In genomic region chr9:121427899-121428298, GRCh38 we compare ENCODE assay signal across 33 cellular contexts. TPM values are rescaled to one million over a fixed set of nuclear protein-coding genes. Genes with fewer than 3 reads are reported as not detected.
DNase-seq lines count a peak whose midpoint lies in the region; ATAC-seq, FAIRE-seq and TF ChIP-seq lines count a peak whose summit lies in the region.
"Had no signal": no experiment of that assay in that cellular context is flagged by ENCODE, and none has a peak within 500 bp of the region (broad histone marks: within the 10 kb centered on the region; RNA-seq: fewer than 3 reads in every experiment).

No MANE protein-coding gene starts in this region.

- H4K20me1 ChIP-seq in K562 (replicated peaks; ENCODE audit: control insufficient read depth, insufficient read depth, low read length): no peaks in the 10 kb centered on the region
- H4K20me1 ChIP-seq: BLaER1; BLaER1 treated with 17β-estradiol and CSF1 and Interleukin-3, amounts not matched to agents 10 nM and 100 nM had no signal

- H3K9me1 ChIP-seq in K562 (ENCODE audit: control insufficient read depth, insufficient read depth, low read length): no peaks in the 10 kb centered on the region

- DNase-seq in H54 (ENCODE audit: insufficient read length, low spot score) (no peak), K562 (ENCODE audit: extremely low read depth in 1 of 4, low spot score in 3 of 4) (no peak), aorta (no peak), NCI-H2081 (lab: John Stamatoyannopoulos, UW) (no peak), GM13976 (ENCODE audit: low spot score) (no peak)
- DNase-seq: 8988T; ACHN; AML-193; BE2C; C1 segment of cervical spinal cord; Caco-2; Calu3; CD4-positive, alpha-beta memory T cell; CD4-positive, alpha-beta T cell; CD4-positive, CD25-positive, alpha-beta regulatory T cell; CD8-positive, alpha-beta memory T cell; CD8-positive, alpha-beta T cell; COR-L47; DMS 273 treated with DMSO at 0.1 percent for 48 hours; DMS153; DMS53; DMS79; DMS79 treated with DMSO at 0.1 percent for 48 hours; DND-41; EL had no signal

- TF ChIP-seq RAD21 in K562 (CRISPR knock-in tag; conservative IDR thresholded peaks at IDR 0.05 in 1 of 2, IDR thresholded peaks at IDR 0.05 in 1 of 2): no peak

- in situ Hi-C loops in K562 (cut with MboI) (no loop called here), GM13976 (cut with MboI; ENCODE audit: low sequenced_read_pairs, unreplicated experiment) (no loop called here)

- H3K27ac ChIP-seq in HEK293 (ENCODE audit: extremely low read depth, low read depth, low read length) (no peak overlapping the region), K562 (ENCODE audit: extremely low read depth, low read depth, low read length) (no peak overlapping the region), aorta (ENCODE audit: low read depth in 1 of 2, low read length in 2 of 2) (no peak overlapping the region)
- H3K27ac ChIP-seq: 22Rv1; A549; BLaER1; BLaER1 treated with 17β-estradiol and CSF1 and Interleukin-3, amounts not matched to agents 10 nM and 100 nM; C4-2B had no signal

- intact Hi-C loops in K562 (cut with micrococcal nuclease): no loop called here
- intact Hi-C loops in aorta (cut with DNase I): no loop called here

- WGBS in K562 (ENCODE audit: insufficient coverage, low coverage, missing lambda C conversion rate): 0% methylated on average over 1 of the region's 1 CpG
- 78 to 90% methylated on average over 1 of the region's 1 CpG for WGBS in aorta, 2 donors

- no peak overlapping the region for H3K4me2 ChIP-seq in K562 (ENCODE audit: insufficient read depth, low read length)
- H3K4me2 ChIP-seq: A549; BLaER1; BLaER1 treated with 17β-estradiol and CSF1 and Interleukin-3, amounts not matched to agents 10 nM and 100 nM had no signal

- POLR2A ChIA-PET in HEK293 (lab: Yijun Ruan, JAX) (no interaction called here), K562 (lab: Yijun Ruan, JAX) (no interaction called here)

- TF ChIP-seq CTCF in HEK293 (tag by site-specific recombination; IDR thresholded peaks at IDR 0.05): no peak
- TF ChIP-seq CTCF in K562 (IDR thresholded peaks at IDR 0.05 in 2 of 3, conservative IDR thresholded peaks at IDR 0.05 in 1 of 3; ENCODE audit: insufficient read depth in 2 of 3, low read depth in 1 of 3, low read length in 3 of 3): no peak
- no peak for TF ChIP-seq CTCF in GM13976 (IDR thresholded peaks at IDR 0.05; ENCODE audit: borderline replicate concordance, control extremely low read depth, extremely low read depth, insufficient read depth, missing control alignments)

- no peak for TF ChIP-seq EP300 in K562 (IDR thresholded peaks at IDR 0.05; ENCODE audit: low read length)

- no peak for TF ChIP-seq POLR2A in H54 (IDR thresholded peaks at IDR 0.05; ENCODE audit: low read depth, low read length)
- TF ChIP-seq POLR2A in K562 (conservative IDR thresholded peaks at IDR 0.05): no peak

- H3K79me2 ChIP-seq in K562 (ENCODE audit: control insufficient read depth, insufficient read depth, low read length): no peaks in the 10 kb centered on the region

- FAIRE-seq in H54 (lab: Jason Lieb, UNC) (peak; percentile 79), K562 (lab: Jason Lieb, UNC) (no peak)
- FAIRE-seq: A204.1, A549, D721Med had no signal

- H3K36me3 ChIP-seq in HEK293 (ENCODE audit: control insufficient read depth in 2 of 2, insufficient read depth in 1 of 2, low read length in 2 of 2) (no peaks in the 10 kb centered on the region), K562 (ENCODE audit: control insufficient read depth, insufficient read depth, low read length) (no peaks in the 10 kb centered on the region), aorta (ENCODE audit: control insufficient read depth in 1 of 2, insufficient read depth in 2 of 2, low read length in 1 of 2) (no peaks in the 10 kb centered on the region)
- H3K36me3 ChIP-seq: BE2C; BLaER1; BLaER1 treated with 17β-estradiol and CSF1 and Interleukin-3, amounts not matched to agents 10 nM and 100 nM had no signal

- no peak for ATAC-seq in K562
- no peak for ATAC-seq in aorta (ENCODE audit: low FRiP score)
- ATAC-seq: A549; CD8-positive, alpha-beta T cell had no signal

- H3K27me3 ChIP-seq in K562 (ENCODE audit: control insufficient read depth in 2 of 2, insufficient read depth in 2 of 2, low read length in 2 of 2): peaks cover 0 to 3% of the 10 kb centered on the region in 2 experiments; a peak in 1 of 5 replicates
- H3K27me3 ChIP-seq in aorta (ENCODE audit: control insufficient read depth in 1 of 2, insufficient read depth in 2 of 2, low read length in 1 of 2): no peaks in the 10 kb centered on the region
- H3K27me3 ChIP-seq: BLaER1; BLaER1 treated with 17β-estradiol and CSF1 and Interleukin-3, amounts not matched to agents 10 nM and 100 nM had no signal

- no peak overlapping the region for H3K9ac ChIP-seq in K562 (ENCODE audit: insufficient read depth in 1 of 2, low read depth in 2 of 2, low read length in 2 of 2)
- H3K9ac ChIP-seq: BLaER1; BLaER1 treated with 17β-estradiol and CSF1 and Interleukin-3, amounts not matched to agents 10 nM and 100 nM had no signal

- CTCF ChIA-PET in HEK293 (lab: Yijun Ruan, JAX): interaction anchor here (0.6 kb wide), 1 partner anchor 36 kb away, joined by 3 read pairs; no protein-coding TSS in a partner anchor
- CTCF ChIA-PET in K562 (lab: Yijun Ruan, JAX; ENCODE audit: low intra/inter-chr PET ratio): no interaction called here

- H3K9me3 ChIP-seq in HEK293 (ENCODE audit: control insufficient read depth, insufficient read depth, low read depth, low read length) (no peaks in the 10 kb centered on the region), K562 (replicated peaks; ENCODE audit: control insufficient read depth, insufficient read depth, low read depth, low read length) (no peaks in the 10 kb centered on the region), aorta (ENCODE audit: control insufficient read depth, low read length) (no peaks in the 10 kb centered on the region)
- H3K9me3 ChIP-seq: BE2C had no signal

- H3K4me3 ChIP-seq in HEK293 (ENCODE audit: low read depth, low read length): no peak overlapping the region
- no peak overlapping the region for H3K4me3 ChIP-seq in K562
- no peak overlapping the region for H3K4me3 ChIP-seq in aorta (ENCODE audit: low read length in 2 of 2)
- H3K4me3 ChIP-seq: A549; BLaER1; BLaER1 treated with 17β-estradiol and CSF1 and Interleukin-3, amounts not matched to agents 10 nM and 100 nM had no signal

- H3K4me1 ChIP-seq in HEK293 (ENCODE audit: control insufficient read depth, insufficient read depth, low read length) (no peaks in the 10 kb centered on the region), K562 (replicated peaks in 1 of 2; ENCODE audit: control insufficient read depth in 2 of 2, insufficient read depth in 2 of 2, low read length in 2 of 2) (no peaks in the 10 kb centered on the region), aorta (ENCODE audit: control insufficient read depth in 1 of 2, insufficient read depth in 2 of 2, low read length in 2 of 2) (no peaks in the 10 kb centered on the region)
- H3K4me1 ChIP-seq: A549; BE2C; BLaER1; BLaER1 treated with 17β-estradiol and CSF1 and Interleukin-3, amounts not matched to agents 10 nM and 100 nM; Caco-2 had no signal

- no peak overlapping the region for H2AFZ ChIP-seq in K562 (ENCODE audit: low read depth, low read length)

- no TSS peak for BruUV-seq in K562 (replicated peaks; lab: Mats Ljungman, UMichigan)

TF ChIP-seq in HEK293, 187 proteins besides CTCF, POLR2A, EP300 and RAD21:
- TF ChIP-seq ZFP69B (tag by site-specific recombination; IDR thresholded peaks at IDR 0.05) (no peak), ZIC2 (tag by site-specific recombination; IDR thresholded peaks at IDR 0.05) (no peak), ZNF146 (tag by site-specific recombination; IDR thresholded peaks at IDR 0.05) (peak; percentile 53; the same call in 1 of the 2 replicates), ZNF114 (tag by site-specific recombination; IDR thresholded peaks at IDR 0.05) (no peak)

TF ChIP-seq in K562, 482 proteins besides CTCF, POLR2A, EP300 and RAD21 (continues in another document):
- no peak for TF ChIP-seq BRD4 (IDR thresholded peaks at IDR 0.05)
- TF ChIP-seq ZNF277 (CRISPR knock-in tag; IDR thresholded peaks at IDR 0.05; ENCODE audit: borderline replicate concordance): no peak
- TF ChIP-seq E2F5 (CRISPR knock-in tag; IDR thresholded peaks at IDR 0.05): no peak
- TF ChIP-seq XRCC3 (IDR thresholded peaks at IDR 0.05): no peak

RNA-seq across cellular contexts. Expression of gene STOM, which starts 57.8 kb away (rescaled TPM):
- total RNA-seq in K562 (2011; cell fraction: chromatin; rRNA removed; ENCODE audit: low replicate concordance): 57.6 and 69.2 TPM in 2 replicates
- total RNA-seq in K562 (2011; cell fraction: nucleolus; rRNA removed): 86.6 and 95.4 TPM in 2 replicates
- total RNA-seq in K562 (2011; cell fraction: nucleoplasm; rRNA removed): 109 and 133 TPM in 2 replicates
- total RNA-seq in K562 (2014; rRNA removed) (23.2 and 34.7 TPM in 2 replicates), K562 (2014; rRNA removed; fragmentation: Illumina TruSeq; extraction: Trizol) (43.9 and 52.4 TPM in 2 replicates), K562 (2015; rRNA removed; fragmentation: Illumina TruSeq; extraction: Trizol) (54.4 and 58.1 TPM in 2 replicates), K562 (2021) (56.7 and 56.9 TPM in 2 replicates), aorta (100 to 1,000 TPM; 375 to 384 TPM)
- polyA plus RNA-seq in K562 (2011; rRNA removed) (62.6 and 140 TPM in 2 replicates), K562 (2014; fragmentation: Illumina TruSeq; extraction: Trizol) (46.9 and 49.4 TPM in 2 replicates), K562 (2014; fragmentation: Nextera tagmentation; extraction: Ambion mirVana) (10 to 100 TPM; 24.6 to 35.8 TPM), K562 (2014; rRNA removed) (33.5 and 43.0 TPM in 2 replicates), aorta (100 to 1,000 TPM in 1 of 2 donors, 10 to 100 TPM in 1; 80.0 to 115 TPM)
- polyA plus RNA-seq in K562 (2011; cell fraction: cytosol; rRNA removed): 46.5 and 61.5 TPM in 2 replicates
- polyA plus RNA-seq in K562 (2011; cell fraction: nucleus; rRNA removed): 15.3 and 22.4 TPM in 2 replicates
- 27.0 and 42.0 TPM in 2 replicates for polyA plus RNA-seq in K562 (2012)
- polyA minus RNA-seq in K562 (2011; rRNA and poly(A)+ RNA removed): 40.2 and 82.5 TPM in 2 replicates
- polyA minus RNA-seq in K562 (2011; cell fraction: cytosol; rRNA and poly(A)+ RNA removed): 37.9 and 62.8 TPM in 2 replicates
- 11.0 and 11.8 TPM in 2 replicates for polyA minus RNA-seq in K562 (2011; cell fraction: nucleus; rRNA and poly(A)+ RNA removed)
